In the genomic region with DNA sequence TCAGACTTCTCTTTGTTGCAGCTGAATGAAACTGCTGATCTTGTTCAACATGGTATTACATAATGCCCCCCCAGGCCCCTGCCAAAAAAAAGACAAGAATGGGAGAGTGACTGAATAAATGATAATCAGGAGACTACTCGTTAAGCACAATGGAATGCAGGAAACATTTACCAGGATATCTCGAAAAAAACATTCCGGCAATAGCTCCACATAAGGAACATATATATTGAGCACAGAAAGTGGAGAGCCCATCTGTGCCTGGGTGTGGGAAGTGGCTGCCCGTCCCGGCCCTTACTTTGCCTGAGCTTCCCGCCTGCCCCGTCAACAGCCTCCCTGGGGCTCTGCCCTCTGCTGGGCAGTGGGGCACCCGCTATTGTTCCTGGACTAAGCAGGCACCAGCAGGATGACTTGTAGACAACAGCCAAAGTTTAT, we compare ENCODE assay signal across 8 cellular contexts. TPM values are rescaled to one million over a fixed set of nuclear protein-coding genes. Genes with fewer than 3 reads are reported as not detected.
DNase-seq lines count a peak whose midpoint lies in the region; ATAC-seq, FAIRE-seq and TF ChIP-seq lines count a peak whose summit lies in the region.

No MANE protein-coding gene starts in this region.

- peaks cover 45% of the 10 kb centered on the region for H3K36me3 Mint-ChIP-seq in CD4-positive, alpha-beta T cell (ENCODE audit: low read depth)

- intact Hi-C loops in CD4-positive, alpha-beta T cell (cut with DNase I, micrococcal nuclease) = no loop called here

- FAIRE-seq in bronchial epithelial cell (lab: Jason Lieb, UNC) = no peak

- no peak overlapping the region for H3K27ac Mint-ChIP-seq in CD4-positive, alpha-beta T cell

- H3K9me3 Mint-ChIP-seq in CD4-positive, alpha-beta T cell = no peaks in the 10 kb centered on the region

- H3K4me1 Mint-ChIP-seq in CD4-positive, alpha-beta T cell (ENCODE audit: low read depth) = peaks cover 11% of the 10 kb centered on the region

- H3K4me3 ChIP-seq in bronchial epithelial cell (ENCODE audit: low read depth, low read length) = no peak overlapping the region

- H3K27ac ChIP-seq in CD4-positive, alpha-beta T cell (ENCODE audit: low read depth, low read length) = no peak overlapping the region

- peak; percentile 17 for TF ChIP-seq CTCF in CD4-positive, alpha-beta T cell (IDR thresholded peaks at IDR 0.05)
- peak; percentile 69 for TF ChIP-seq CTCF in bronchial epithelial cell (IDR thresholded peaks at IDR 0.05; ENCODE audit: insufficient read depth, low read length, severe bottlenecking)

- no peak overlapping the region for H3K4me3 Mint-ChIP-seq in CD4-positive, alpha-beta T cell

- no peak for ATAC-seq in CD4-positive, alpha-beta T cell (ENCODE audit: poor library complexity)
- ATAC-seq in GM19395 (IDR thresholded peaks at IDR 0.05; ENCODE audit: unreplicated experiment) (no peak), HG03432 (IDR thresholded peaks at IDR 0.05; ENCODE audit: unreplicated experiment) (no peak), GM21381 (IDR thresholded peaks at IDR 0.05; ENCODE audit: unreplicated experiment) (no peak), GM21367 (IDR thresholded peaks at IDR 0.05; ENCODE audit: unreplicated experiment) (no peak)

- peaks cover 20% of the 10 kb centered on the region for H3K36me3 ChIP-seq in bronchial epithelial cell (ENCODE audit: control insufficient read depth, insufficient read depth, low read length)

- no peaks in the 10 kb centered on the region for H3K9me3 ChIP-seq in CD4-positive, alpha-beta T cell (ENCODE audit: control insufficient read depth, low read length)

- in situ Hi-C loops in KBM-7 (cut with MboI; ENCODE audit: low pct_unique_long_range_greater_than_20kb, low sequenced_read_pairs) = no loop called here

- POLR2A ChIA-PET in CD4-positive, alpha-beta T cell (lab: Charles Lee) = no interaction called here

- DNase-seq in CD4-positive, alpha-beta T cell = no peak
- DNase-seq in KBM-7 (peak; percentile 21), bronchial epithelial cell (ENCODE audit: low read depth) (peak; percentile 55), medulla oblongata (ENCODE audit: extremely low spot score) (peak; percentile 37)

- no peaks in the 10 kb centered on the region for H3K27me3 ChIP-seq in CD4-positive, alpha-beta T cell (ENCODE audit: control insufficient read depth, insufficient read depth, low read length)
- no peaks in the 10 kb centered on the region for H3K27me3 ChIP-seq in bronchial epithelial cell (ENCODE audit: control insufficient read depth, insufficient read depth, low read length)

- CTCF ChIA-PET in CD4-positive, alpha-beta T cell (lab: Charles Lee) = no interaction called here

- H3K27me3 Mint-ChIP-seq in CD4-positive, alpha-beta T cell = no peaks in the 10 kb centered on the region

RNA-seq across cellular contexts. Expression of a gene that starts 13.4 kb away (rescaled TPM):
- 10 to 100 TPM; 32.0 to 32.6 TPM for total RNA-seq in CD4-positive, alpha-beta T cell
- 17.9 and 20.0 TPM in 2 replicates for total RNA-seq in bronchial epithelial cell

RNA-seq across cellular contexts. Expression of a gene that starts 23.4 kb away (rescaled TPM):
- total RNA-seq in CD4-positive, alpha-beta T cell = under 1 TPM; 0.73 to 0.96 TPM
- 1.6 and 2.4 TPM in 2 replicates for total RNA-seq in bronchial epithelial cell

Comparison
In these comparisons a context has a peak if more than half of its experiments do, and no peak if none do; other contexts are left out.
1. DNase-seq: peak in KBM-7 (single experiment), bronchial epithelial cell (single experiment) and medulla oblongata (single experiment); none in CD4-positive, alpha-beta T cell (0 of 10).